Comparison of ENCODE assay signal across 9 cellular contexts in the genomic region with DNA sequence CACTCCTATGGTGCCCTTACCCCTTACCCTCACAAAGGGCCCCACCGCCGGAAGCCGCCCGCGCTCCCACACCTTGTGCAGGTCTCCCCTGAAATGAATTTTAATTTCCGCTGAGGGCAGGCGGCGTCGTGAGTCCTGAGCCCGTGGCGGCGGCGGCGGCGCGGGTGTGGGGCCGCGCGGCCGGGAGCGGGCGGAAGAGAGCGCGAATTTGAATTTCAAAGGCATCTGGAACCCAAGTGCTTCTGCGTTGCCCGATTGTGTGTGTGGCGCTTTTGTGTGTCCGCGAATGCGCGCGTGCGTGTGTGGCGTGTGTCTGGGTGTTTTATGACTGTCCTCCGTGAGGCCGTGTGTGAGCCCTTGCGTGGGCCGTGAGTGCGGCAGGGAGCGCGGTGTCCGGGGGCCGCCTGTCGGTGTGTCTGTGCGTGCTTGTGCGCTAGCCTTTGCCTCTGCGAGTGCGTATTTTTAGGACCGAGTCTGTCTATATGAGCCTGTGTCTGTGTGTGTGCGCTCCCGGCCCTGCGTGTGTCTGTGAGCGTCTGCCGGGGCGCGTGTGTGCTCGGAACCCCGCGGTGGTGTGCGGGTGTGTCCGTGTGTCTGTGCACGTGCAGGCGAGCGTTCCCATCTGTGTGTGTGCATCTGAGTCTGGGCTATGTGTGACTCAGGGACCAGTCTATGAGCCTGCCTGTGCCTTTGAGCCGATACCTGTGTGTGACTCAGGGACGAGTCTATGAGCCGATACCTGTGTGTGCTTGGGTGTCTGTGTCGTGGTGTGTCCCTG. TPM values are rescaled to one million over a fixed set of nuclear protein-coding genes. Genes with fewer than 3 reads are reported as not detected.
DNase-seq lines count a peak whose midpoint lies in the region.
"Had no signal": no experiment of that assay in that cellular context is flagged by ENCODE, and none has a peak within 500 bp of the region (broad histone marks: within the 10 kb centered on the region; RNA-seq: fewer than 3 reads in every experiment).

No MANE protein-coding gene starts in this region.

- H3K27me3 Mint-ChIP-seq in activated naive CD4-positive, alpha-beta T cell treated with anti-CD3 and anti-CD28 coated beads, Interleukin-2, amount 10 ng/mL, durations not matched to agents 7 days and 5 days, result peaks cover 94% of the 10 kb centered on the region
- H3K27me3 Mint-ChIP-seq in immature natural killer cell (ENCODE audit: low read depth in 3 of 3), result peaks cover 17 to 32% (median 17%) of the 10 kb centered on the region in 3 donors

- no peaks in the 10 kb centered on the region for H3K36me3 ChIP-seq in HUES64 (ENCODE audit: insufficient read depth, low read length)

- H3K9me3 ChIP-seq in HUES64 (ENCODE audit: insufficient read depth, low read depth, low read length), result no peaks in the 10 kb centered on the region

- peak overlapping the region; percentile 64 for H3K4me3 Mint-ChIP-seq in activated naive CD4-positive, alpha-beta T cell treated with anti-CD3 and anti-CD28 coated beads, Interleukin-2, amount 10 ng/mL, durations not matched to agents 7 days and 5 days
- H3K4me3 Mint-ChIP-seq in immature natural killer cell, result peak overlapping the region; percentile 81 to 95 (median 91)

- H3K27ac Mint-ChIP-seq in activated naive CD4-positive, alpha-beta T cell treated with anti-CD3 and anti-CD28 coated beads, Interleukin-2, amount 10 ng/mL, durations not matched to agents 7 days and 5 days, result no peak overlapping the region
- H3K27ac Mint-ChIP-seq in immature natural killer cell, result peak overlapping the region in 1 of 6 donors; percentile 2

- WGBS in HUES64, result 7% methylated on average over 68 of the region's 68 CpGs

- peaks cover 68% of the 10 kb centered on the region for H3K27me3 ChIP-seq in HUES64 (ENCODE audit: insufficient read depth, low read length)

- H3K36me3 Mint-ChIP-seq in activated naive CD4-positive, alpha-beta T cell treated with anti-CD3 and anti-CD28 coated beads, Interleukin-2, amount 10 ng/mL, durations not matched to agents 7 days and 5 days, result no peaks in the 10 kb centered on the region
- H3K36me3 Mint-ChIP-seq in immature natural killer cell, result peaks cover 3 to 6% (median 3%) of the 10 kb centered on the region in 3 donors

- H3K9me3 Mint-ChIP-seq in activated naive CD4-positive, alpha-beta T cell treated with anti-CD3 and anti-CD28 coated beads, Interleukin-2, amount 10 ng/mL, durations not matched to agents 7 days and 5 days, result no peaks in the 10 kb centered on the region
- H3K9me3 Mint-ChIP-seq in immature natural killer cell, result no peaks in the 10 kb centered on the region

- CTCF ChIA-PET in activated naive CD4-positive, alpha-beta T cell treated with anti-CD3 and anti-CD28 coated beads, Interleukin-2, amount 10 ng/mL, durations not matched to agents 7 days and 5 days (lab: Charles Lee), result no interaction called here

- H3K9ac ChIP-seq in HUES64 (ENCODE audit: low read depth, low read length), result no peak overlapping the region

- H3K4me1 ChIP-seq in HUES64 (ENCODE audit: insufficient read depth, low read length), result peaks cover 11% of the 10 kb centered on the region; the same call in 1 of the 2 replicates

- no peak overlapping the region for H3K27ac ChIP-seq in HUES64 (ENCODE audit: low read depth, low read length)

- peaks cover 20% of the 10 kb centered on the region for H3K4me1 Mint-ChIP-seq in activated naive CD4-positive, alpha-beta T cell treated with anti-CD3 and anti-CD28 coated beads, Interleukin-2, amount 10 ng/mL, durations not matched to agents 7 days and 5 days
- peaks cover 23 to 25% of the 10 kb centered on the region in 2 donors for H3K4me1 Mint-ChIP-seq in immature natural killer cell

- DNase-seq in activated naive CD4-positive, alpha-beta T cell treated with anti-CD3 and anti-CD28 coated beads, Interleukin-2, amount 10 ng/mL, durations not matched to agents 7 days and 5 days, result peak; percentile 42
- DNase-seq in immature natural killer cell (peak in 2 of 3 donors; percentile 23 to 29), superior temporal gyrus (ENCODE audit: extremely low spot score) (no peak), RPMI8226 (no peak), NCI-H2107 (lab: John Stamatoyannopoulos, UW) (no peak), medulla oblongata (ENCODE audit: extremely low spot score) (no peak)
- DNase-seq in stimulated activated CD4-positive, alpha-beta T cell treated with anti-CD3 and anti-CD28 coated beads, TNF-alpha, amount 100 ng/mL, for 4 hours (ENCODE audit: low read depth in 3 of 3), result peak; percentile 31 to 57 (median 47)
- DNase-seq: aorta had no signal

- peak overlapping the region; percentile 45 for H3K4me3 ChIP-seq in HUES64 (ENCODE audit: low read length)

RNA-seq across cellular contexts. Expression of a gene that starts 7.9 kb away (rescaled TPM):
- 10.8 TPM for polyA plus RNA-seq in HUES64 (2013, experiment 1 of 2)
- polyA plus RNA-seq in HUES64 (2013, experiment 2 of 2), result 11.2 TPM
- 1 to 10 TPM in 1 of 3 donors, under 1 TPM in 1, not detected in 1; 0.36 to 2.1 TPM for polyA plus RNA-seq in immature natural killer cell

RNA-seq across cellular contexts. Expression of a gene that starts 43.7 kb away (rescaled TPM):
- 0.50 TPM for polyA plus RNA-seq in HUES64 (2013, experiment 1 of 2)
- 1.1 TPM for polyA plus RNA-seq in HUES64 (2013, experiment 2 of 2)
- 1 to 10 TPM in 1 of 3 donors, under 1 TPM in 2; 0.24 to 2.5 (median 0.46) TPM for polyA plus RNA-seq in immature natural killer cell

Comparison
In these comparisons a context has a peak if more than half of its experiments do, and no peak if none do; other contexts are left out.
1. DNase-seq: peak in activated naive CD4-positive, alpha-beta T cell treated with anti-CD3 and anti-CD28 coated beads, Interleukin-2, amount 10 ng/mL, durations not matched to agents 7 days and 5 days (single experiment), immature natural killer cell (2 of 3) and stimulated activated CD4-positive, alpha-beta T cell treated with anti-CD3 and anti-CD28 coated beads, TNF-alpha, amount 100 ng/mL, for 4 hours (3 of 3); none in superior temporal gyrus (single experiment), RPMI8226 (single experiment), NCI-H2107 (single experiment) and medulla oblongata (single experiment).